8 cellular contexts compared by ENCODE assay signal in the genomic region with DNA sequence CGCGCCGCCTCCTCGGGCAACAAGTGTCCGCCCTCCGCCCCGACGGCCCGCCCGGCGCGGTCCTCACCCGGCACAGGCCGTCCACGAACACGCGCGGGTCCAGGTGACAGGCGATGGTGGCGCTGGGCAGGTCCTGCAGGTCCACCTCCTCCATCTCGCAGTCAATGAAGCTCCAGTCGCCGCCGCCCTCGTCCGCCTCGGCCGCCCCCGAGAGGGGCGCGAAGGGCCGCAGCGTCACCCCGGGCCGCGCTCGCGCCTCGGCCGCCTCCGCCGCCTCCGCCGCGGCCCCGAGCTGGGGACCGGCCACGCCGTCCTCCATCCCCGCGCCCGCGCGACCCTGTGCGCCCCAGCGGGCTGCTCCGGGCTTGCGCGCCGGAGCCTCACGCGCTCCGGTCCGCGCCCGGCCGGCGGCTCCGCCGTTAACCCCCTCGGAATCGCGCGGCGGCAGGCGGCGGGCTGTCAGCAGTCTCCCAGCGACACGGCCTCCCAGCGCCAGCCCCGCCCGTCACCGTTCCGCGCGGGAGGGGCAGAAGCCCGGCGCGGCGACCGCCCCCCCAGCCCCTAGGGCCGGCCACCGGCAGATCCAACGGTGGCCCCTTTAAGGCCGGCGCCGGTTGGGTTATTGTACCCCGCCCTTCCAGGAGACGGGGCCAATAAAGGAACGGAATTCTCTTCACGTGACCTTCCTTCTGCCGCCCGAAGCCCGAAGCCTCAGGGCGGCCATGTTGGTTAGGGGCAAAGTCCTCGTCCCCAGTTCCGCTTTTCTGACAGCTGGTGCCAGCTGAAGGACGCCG. TPM values are rescaled to one million over a fixed set of nuclear protein-coding genes. Genes with fewer than 3 reads are reported as not detected.
DNase-seq lines count a peak whose midpoint lies in the region; ATAC-seq and TF ChIP-seq lines count a peak whose summit lies in the region.

A gene (minus strand): TSS at position 421 of the 794 bp plus-strand sequence. CDS start 102 bp downstream, at position 319.

- no peak for TF ChIP-seq CTCF in CD14-positive monocyte (IDR thresholded peaks at IDR 0.05)
- no peak for TF ChIP-seq CTCF in left lung (IDR thresholded peaks at IDR 0.05)

- peaks cover 54% of the 10 kb centered on the region for H3K4me1 Mint-ChIP-seq in CD14-positive monocyte

- H3K27ac Mint-ChIP-seq in CD14-positive monocyte: peak within 1 kb of the TSS; percentile 63 to 89 (median 82)

- ATAC-seq in GM19395 (IDR thresholded peaks at IDR 0.05; ENCODE audit: unreplicated experiment): peak; percentile 96
- ATAC-seq in HG03558 (IDR thresholded peaks at IDR 0.05; ENCODE audit: extremely low read depth, unreplicated experiment): peak; percentile 77
- ATAC-seq in left lung: peak; percentile 99

- H3K9me3 ChIP-seq in left lung: no peaks in the 10 kb centered on the region

- H3K9me3 Mint-ChIP-seq in CD14-positive monocyte: no peaks in the 10 kb centered on the region

- DNase-seq in CD14-positive monocyte (ENCODE audit: low spot score) (peak; percentile 88), NCI-H748 (lab: John Stamatoyannopoulos, UW; ENCODE audit: unreplicated experiment) (peak; percentile 95), dermis blood vessel endothelial cell (peak; percentile 94), left lung (peak; percentile 92 to 94)
- DNase-seq in activated CD4-positive, alpha-beta T cell treated with anti-CD3 and anti-CD28 coated beads, Interleukin-2, amount 50 U/mL, for 48 hours: peak; percentile 82 to 86
- DNase-seq in stimulated activated CD4-positive, alpha-beta T cell treated with anti-CD3 and anti-CD28 coated beads, Interleukin-2, amount 100 ng/mL, for 4 hours (ENCODE audit: low read depth): peak; percentile 77

- peaks cover 4 to 25% of the 10 kb centered on the region in 2 donors for H3K4me1 ChIP-seq in left lung

- H3K27ac ChIP-seq in left lung: peak within 1 kb of the TSS; percentile 66 to 91

- H3K4me3 ChIP-seq in left lung: peak within 1 kb of the TSS; percentile 56 to 67

- no peaks in the 10 kb centered on the region for H3K36me3 ChIP-seq in left lung

- peaks cover 0 to 3% (median 1%) of the 10 kb centered on the region in 3 donors for H3K27me3 Mint-ChIP-seq in CD14-positive monocyte (ENCODE audit: low read depth in 3 of 3)

- intact Hi-C loops in CD14-positive monocyte (cut with micrococcal nuclease) (loop anchor here (5.0 to 10.0 kb wide), 2 partner anchors 698 to 700 kb away; a partner anchor contains a TSS), left lung (cut with DNase I) (no loop called here)

- H3K4me3 Mint-ChIP-seq in CD14-positive monocyte: peak within 1 kb of the TSS; percentile 85 to 90

- H3K27me3 ChIP-seq in left lung: no peaks in the 10 kb centered on the region

- peaks cover 0 to 2% of the 10 kb centered on the region in 2 donors for H3K36me3 Mint-ChIP-seq in CD14-positive monocyte

RNA-seq across cellular contexts. Expression of the gene that starts here (rescaled TPM):
- 10 to 100 TPM; 15.1 to 17.5 TPM for polyA plus RNA-seq in CD14-positive monocyte
- total RNA-seq in dermis blood vessel endothelial cell (31.8 and 45.9 TPM in 2 replicates), left lung (10 to 100 TPM; 29.8 to 62.6 TPM)

Comparison
In these comparisons a context has a peak if more than half of its experiments do, and no peak if none do; other contexts are left out.
1. Peak in every context shown above with its lines: DNase-seq, ATAC-seq, H3K4me3 ChIP-seq and H3K27ac ChIP-seq.
2. intact Hi-C loops: an anchor here in CD14-positive monocyte (5.0 to 10.0 kb wide); none called in left lung.